8 cellular contexts compared by ENCODE assay signal in the genomic region with DNA sequence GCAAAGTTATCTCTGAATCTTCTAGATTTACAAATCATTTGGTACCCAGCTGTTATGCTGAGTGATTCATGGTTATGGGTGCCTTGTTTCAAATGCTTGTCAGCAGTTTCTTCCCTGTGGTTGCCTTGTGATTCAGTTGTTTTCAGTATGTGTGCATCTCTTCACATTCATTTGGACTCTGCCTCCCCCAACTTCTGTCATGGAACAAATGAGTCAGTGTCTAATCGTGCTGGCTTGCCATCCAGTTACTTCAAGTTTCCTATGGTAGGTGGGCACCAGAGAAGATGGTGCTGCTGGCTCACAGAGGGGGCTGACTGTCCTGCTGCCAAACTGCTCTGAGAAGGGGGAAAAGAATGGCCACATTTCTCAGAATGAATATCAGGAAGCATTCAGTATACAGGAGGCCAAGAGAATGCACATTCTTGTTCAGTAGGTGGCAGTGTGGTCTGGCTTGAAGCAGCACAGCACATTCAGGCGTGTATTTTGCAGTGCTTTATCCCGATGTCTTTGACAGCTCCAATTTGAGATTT.
A peak's percentile ranks its signal among the peaks of the same experiment; 100 is the strongest.
DNase-seq lines count a peak whose midpoint lies in the region; ATAC-seq lines count a peak whose summit lies in the region.

No MANE protein-coding gene starts in this region.

- H3K4me1 Mint-ChIP-seq in activated naive CD8-positive, alpha-beta T cell treated with anti-CD3 and anti-CD28 coated beads for 36 hours = peaks cover 7% of the 10 kb centered on the region

- no peaks in the 10 kb centered on the region for H3K27me3 Mint-ChIP-seq in activated naive CD8-positive, alpha-beta T cell treated with anti-CD3 and anti-CD28 coated beads for 36 hours

- no peak overlapping the region for H3K4me3 Mint-ChIP-seq in activated naive CD8-positive, alpha-beta T cell treated with anti-CD3 and anti-CD28 coated beads for 36 hours

- peak overlapping the region; percentile 75 for H3K27ac Mint-ChIP-seq in activated naive CD8-positive, alpha-beta T cell treated with anti-CD3 and anti-CD28 coated beads for 36 hours

- H3K9me3 Mint-ChIP-seq in activated naive CD8-positive, alpha-beta T cell treated with anti-CD3 and anti-CD28 coated beads for 36 hours = no peaks in the 10 kb centered on the region

- H3K36me3 Mint-ChIP-seq in activated naive CD8-positive, alpha-beta T cell treated with anti-CD3 and anti-CD28 coated beads for 36 hours = no peaks in the 10 kb centered on the region

- ATAC-seq in GM18907 (IDR thresholded peaks at IDR 0.05; ENCODE audit: unreplicated experiment) (peak; percentile 79), HG03064 (IDR thresholded peaks at IDR 0.05; ENCODE audit: low read depth, unreplicated experiment) (peak; percentile 77)

- DNase-seq in COLO829 (ENCODE audit: low spot score) (peak; percentile 82), NCI-H82 (lab: John Stamatoyannopoulos, UW) (peak; percentile 73), kidney tubule cell (ENCODE audit: low spot score) (peak; percentile 66), hepatic stellate cell (ENCODE audit: low spot score) (no peak)
- DNase-seq in activated naive CD8-positive, alpha-beta T cell treated with anti-CD3 and anti-CD28 coated beads for 36 hours = peak; percentile 44
- peak; percentile 19 to 67 for DNase-seq in stimulated activated CD8-positive, alpha-beta memory T cell treated with anti-CD3 and anti-CD28 coated beads, Interleukin-7, amount 100 ng/mL, for 48 hours (ENCODE audit: extremely low read depth in 1 of 2, low read depth in 1 of 2)
